ENCODE assay signal across 13 cellular contexts in the genomic region with DNA sequence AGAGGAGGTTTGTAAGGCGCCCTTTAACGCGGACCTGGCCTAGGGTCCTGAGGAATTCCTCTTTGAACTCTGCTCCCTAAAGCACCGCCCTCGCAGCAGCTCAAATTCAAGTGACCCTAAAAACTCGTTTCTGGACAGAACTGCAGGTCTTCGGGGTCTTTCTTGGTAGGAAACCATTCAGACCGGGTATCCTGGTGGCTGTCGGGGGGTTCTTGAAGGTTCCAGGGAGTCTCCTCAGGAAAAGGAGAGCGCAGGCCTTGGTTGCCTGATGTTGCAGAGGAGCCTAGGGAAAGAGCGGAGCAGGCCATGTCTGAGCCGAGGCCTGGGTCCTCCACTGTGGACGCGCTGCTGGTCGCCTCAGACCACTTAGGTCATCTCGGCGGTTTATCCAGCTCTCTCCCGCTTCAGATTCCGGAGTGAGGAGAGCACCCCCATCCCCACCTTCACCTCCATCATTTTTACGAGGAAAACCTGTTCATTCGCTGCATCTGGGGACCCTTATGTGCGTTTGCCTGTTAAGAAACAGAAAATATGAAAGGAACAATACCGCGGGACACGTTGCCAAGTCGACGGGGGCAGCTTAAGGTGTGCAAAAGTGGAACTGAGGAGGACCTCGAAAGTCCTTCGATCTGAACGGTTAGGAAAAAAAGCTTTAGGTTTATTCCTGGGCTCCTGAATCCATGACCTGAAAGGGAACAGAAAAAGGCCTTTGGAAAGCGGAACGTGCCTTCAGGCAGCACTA.
DNase-seq lines count a peak whose midpoint lies in the region; ATAC-seq and TF ChIP-seq lines count a peak whose summit lies in the region.
"Had no signal": no experiment of that assay in that cellular context is flagged by ENCODE, and none has a peak within 500 bp of the region (broad histone marks: within the 10 kb centered on the region; RNA-seq: fewer than 3 reads in every experiment).

No MANE protein-coding gene starts in this region.

- H3K9me3 ChIP-seq in spleen: no peaks in the 10 kb centered on the region
- H3K9me3 ChIP-seq: colonic mucosa, lower lobe of right lung, tibial artery had no signal

- H3K4me1 ChIP-seq in spleen: peaks cover 34 to 69% (median 58%) of the 10 kb centered on the region in 6 donors
- H3K4me1 ChIP-seq: colonic mucosa had no signal

- TF ChIP-seq POLR2A in spleen (IDR thresholded peaks at IDR 0.05): no peak

- intact Hi-C loops in spleen (cut with DNase I; ENCODE audit: low total_unique reads): no loop called here

- CTCF ChIA-PET in T-cell (lab: Charles Lee): interaction anchor here (0.7 to 1.1 kb wide), 4 partner anchors 34 to 1696 kb away, joined by 3 to 4 read pairs (median 4); no protein-coding TSS in a partner anchor

- TF ChIP-seq CTCF in spleen (IDR thresholded peaks at IDR 0.05 in 8 of 11, conservative IDR thresholded peaks at IDR 0.05 in 3 of 11) (no peak), osteocyte (IDR thresholded peaks at IDR 0.05) (no peak)

- H3K27me3 ChIP-seq in spleen (replicated peaks in 1 of 7): peaks cover 10 to 100% (median 92%) of the 10 kb centered on the region in 7 donors

- H3K27ac Mint-ChIP-seq in T-helper 2 cell treated with Interferon-gamma antibody and Interleukin-4, amounts not matched to agents 5 μg/mL and 100 μg/mL, for 36 hours: no peak overlapping the region
- H3K27ac Mint-ChIP-seq in T-cell (no peak overlapping the region), osteocyte (ENCODE audit: unreplicated experiment) (no peak overlapping the region)

- POLR2A ChIA-PET in T-cell (lab: Charles Lee): no interaction called here

- no peak for ATAC-seq in T-cell (replicated peaks in 1 of 4)
- ATAC-seq: lower lobe of right lung had no signal

- no peak overlapping the region for H3K27ac ChIP-seq in spleen
- H3K27ac ChIP-seq: lower lobe of right lung, tibial artery had no signal

- DNase-seq in T-helper 2 cell treated with Interferon-gamma antibody and Interleukin-4, amounts not matched to agents 5 μg/mL and 100 μg/mL, for 36 hours (ENCODE audit: low spot score): no peak
- DNase-seq in T-helper 2 cell (no peak), T-cell (no peak), spleen (peak; percentile 35), COR-L47 (lab: John Stamatoyannopoulos, UW) (no peak), osteocyte (ENCODE audit: extremely low spot score, unreplicated experiment) (no peak), NOMO-1 treated with dmso at 0.1 percent for 144 hours (lab: John Stamatoyannopoulos, UW; ENCODE audit: unreplicated experiment) (no peak)
- DNase-seq: activated CD4-positive, alpha-beta T cell treated with anti-CD3 and anti-CD28 coated beads for 4 hours; colonic mucosa; GDM1; lower lobe of right lung; tibial artery had no signal

- no peaks in the 10 kb centered on the region for H3K36me3 ChIP-seq in spleen
- H3K36me3 ChIP-seq: colonic mucosa, lower lobe of right lung, tibial artery had no signal

- H3K36me3 Mint-ChIP-seq in T-helper 2 cell treated with Interferon-gamma antibody and Interleukin-4, amounts not matched to agents 5 μg/mL and 100 μg/mL, for 36 hours (ENCODE audit: low read depth): peaks cover 3% of the 10 kb centered on the region
- H3K36me3 Mint-ChIP-seq in T-cell (no peaks in the 10 kb centered on the region), osteocyte (ENCODE audit: unreplicated experiment) (no peaks in the 10 kb centered on the region)

- H3K9me3 Mint-ChIP-seq in T-helper 2 cell treated with Interferon-gamma antibody and Interleukin-4, amounts not matched to agents 5 μg/mL and 100 μg/mL, for 36 hours: no peaks in the 10 kb centered on the region
- no peaks in the 10 kb centered on the region for H3K9me3 Mint-ChIP-seq in T-cell
- no peaks in the 10 kb centered on the region for H3K9me3 Mint-ChIP-seq in osteocyte (ENCODE audit: unreplicated experiment)

- peaks cover 78% of the 10 kb centered on the region for H3K27me3 Mint-ChIP-seq in T-helper 2 cell treated with Interferon-gamma antibody and Interleukin-4, amounts not matched to agents 5 μg/mL and 100 μg/mL, for 36 hours (ENCODE audit: low read depth)
- peaks cover 63 to 86% of the 10 kb centered on the region in 2 donors for H3K27me3 Mint-ChIP-seq in T-cell
- H3K27me3 Mint-ChIP-seq in osteocyte (ENCODE audit: unreplicated experiment): peaks cover 83% of the 10 kb centered on the region

- 10 to 21% (median 19%) methylated on average over 29 to 32 of the region's 32 CpGs for WGBS in spleen, 5 donors

- H3K4me1 Mint-ChIP-seq in T-helper 2 cell treated with Interferon-gamma antibody and Interleukin-4, amounts not matched to agents 5 μg/mL and 100 μg/mL, for 36 hours (ENCODE audit: low read depth): peaks cover 36% of the 10 kb centered on the region
- peaks cover 62 to 64% (median 63%) of the 10 kb centered on the region in 3 donors for H3K4me1 Mint-ChIP-seq in T-cell
- peaks cover 50% of the 10 kb centered on the region for H3K4me1 Mint-ChIP-seq in osteocyte (ENCODE audit: unreplicated experiment)

- H3K4me3 ChIP-seq in iPS-11a (ENCODE audit: low read depth, low read length): peak overlapping the region; percentile 8
- H3K4me3 ChIP-seq in spleen: peak overlapping the region in 1 of 8 donors; percentile 70
- H3K4me3 ChIP-seq: colonic mucosa, lower lobe of right lung had no signal

- H3K4me3 Mint-ChIP-seq in T-helper 2 cell treated with Interferon-gamma antibody and Interleukin-4, amounts not matched to agents 5 μg/mL and 100 μg/mL, for 36 hours: peak overlapping the region; percentile 56
- peak overlapping the region in 2 of 3 donors; percentile 7 to 65 for H3K4me3 Mint-ChIP-seq in T-cell
- no peak overlapping the region for H3K4me3 Mint-ChIP-seq in osteocyte (ENCODE audit: unreplicated experiment)
